In the genomic region with DNA sequence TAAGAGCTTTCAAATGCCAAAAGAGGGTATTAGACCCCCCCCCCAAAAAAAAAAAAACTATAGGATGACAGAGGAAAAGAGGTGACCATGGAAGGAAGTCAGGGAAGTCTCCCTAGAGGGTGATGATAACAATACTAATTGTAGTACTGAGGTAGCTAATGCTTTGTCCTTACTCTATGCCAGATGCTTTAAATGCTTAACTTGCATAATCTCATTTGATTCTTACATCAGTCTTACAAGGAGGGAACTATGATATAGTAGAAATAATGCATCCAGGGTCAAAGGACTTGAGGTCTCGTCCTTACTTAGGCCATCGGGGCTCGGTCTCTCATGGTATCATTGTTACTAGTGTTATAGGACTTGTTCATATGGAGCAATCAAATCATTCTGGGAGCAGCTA, we compare ENCODE assay signal across 25 cellular contexts. TPM values are rescaled to one million over a fixed set of nuclear protein-coding genes. Genes with fewer than 3 reads are reported as not detected.
"Had no signal": no experiment of that assay in that cellular context is flagged by ENCODE, and none has a peak within 500 bp of the region (broad histone marks: within the 10 kb centered on the region; RNA-seq: fewer than 3 reads in every experiment).

No MANE protein-coding gene starts in this region.

- ATAC-seq: T-helper 17 cell had no signal

- H3K9me3 Mint-ChIP-seq: activated CD4-positive, alpha-beta memory T cell treated with anti-CD3 and anti-CD28 coated beads for 36 hours; activated CD4-positive, alpha-beta T cell treated with anti-CD3 and anti-CD28 coated beads, Interleukin-2, amount 10 ng/mL, durations not matched to agents 7 days and 5 days; activated naive CD4-positive, alpha-beta T cell treated with anti-CD3 and anti-CD28 coated beads, Interleukin-2, amount 50 U/mL, for 24 hours; activated T-helper 2 cell treated with anti-CD3 and anti-CD28 coated beads, Interferon-gamma antibody, Interleukin-2, Interleukin-4, amounts not matched to agents 10 μg/mL and 5 μg/mL and 100 μg/mL, durations not matched to agents 14 hours and 24 hours and 36 hours had no signal

- FAIRE-seq: bronchial epithelial cell, RCC 7860 had no signal

- DNase-seq: activated CD4-positive, alpha-beta memory T cell treated with anti-CD3 and anti-CD28 coated beads for 36 hours; activated CD4-positive, alpha-beta T cell treated with anti-CD3 and anti-CD28 coated beads, Interleukin-2, amount 10 ng/mL, durations not matched to agents 7 days and 5 days; activated CD4-positive, CD25-positive, alpha-beta regulatory T cell; activated CD8-positive, alpha-beta memory T cell treated with anti-CD3 and anti-CD28 coated beads for 24 hours; activated gamma-delta T cell treated with Interleukin-2 at 50 U/mL for 16 hours; activated T-cell treated with anti-CD3 and anti-CD28 coated beads, Interleukin-2, amount 50 U/mL, for 48 hours; aorta; central memory CD4-positive, alpha-beta T cell; MM.1S; NCI-H1105; NCI-H1436; NCI-H1694 treated with DMSO at 0.1 percent for 48 hours; NCI-H2029 treated with DMSO at 0.1 percent for 48 hours; NCI-H345; NCI-H510A; NCI-H526 treated with DMSO at 0.1 percent for 48 hours; SHP77; T-helper 17 cell; T-helper 9 cell had no signal

- H3K27ac ChIP-seq: VCaP had no signal

- H3K4me3 Mint-ChIP-seq: activated CD4-positive, alpha-beta memory T cell treated with anti-CD3 and anti-CD28 coated beads for 36 hours; activated CD4-positive, alpha-beta T cell treated with anti-CD3 and anti-CD28 coated beads, Interleukin-2, amount 10 ng/mL, durations not matched to agents 7 days and 5 days; activated naive CD4-positive, alpha-beta T cell treated with anti-CD3 and anti-CD28 coated beads, Interleukin-2, amount 50 U/mL, for 24 hours; T-helper 17 cell had no signal

- H3K4me1 Mint-ChIP-seq: activated naive CD4-positive, alpha-beta T cell treated with anti-CD3 and anti-CD28 coated beads, Interleukin-2, amount 50 U/mL, for 24 hours; T-helper 17 cell had no signal

- H3K27ac Mint-ChIP-seq: activated CD4-positive, alpha-beta memory T cell treated with anti-CD3 and anti-CD28 coated beads for 36 hours; activated CD4-positive, alpha-beta T cell treated with anti-CD3 and anti-CD28 coated beads, Interleukin-2, amount 10 ng/mL, durations not matched to agents 7 days and 5 days; activated naive CD4-positive, alpha-beta T cell treated with anti-CD3 and anti-CD28 coated beads, Interleukin-2, amount 50 U/mL, for 24 hours; activated T-helper 2 cell treated with anti-CD3 and anti-CD28 coated beads, Interferon-gamma antibody, Interleukin-2, Interleukin-4, amounts not matched to agents 10 μg/mL and 5 μg/mL and 100 μg/mL, durations not matched to agents 14 hours and 24 hours and 36 hours; T-helper 17 cell had no signal

- H3K27me3 Mint-ChIP-seq: activated CD4-positive, alpha-beta memory T cell treated with anti-CD3 and anti-CD28 coated beads for 36 hours; activated CD4-positive, alpha-beta T cell treated with anti-CD3 and anti-CD28 coated beads, Interleukin-2, amount 10 ng/mL, durations not matched to agents 7 days and 5 days; activated naive CD4-positive, alpha-beta T cell treated with anti-CD3 and anti-CD28 coated beads, Interleukin-2, amount 50 U/mL, for 24 hours; T-helper 17 cell had no signal

RNA-seq across cellular contexts. Expression of gene C2orf80, which starts 55.9 kb away (rescaled TPM):
- total RNA-seq: activated CD4-positive, alpha-beta memory T cell treated with anti-CD3 and anti-CD28 coated beads for 36 hours; activated CD4-positive, alpha-beta T cell treated with anti-CD3 and anti-CD28 coated beads, Interleukin-2, amount 10 ng/mL, durations not matched to agents 7 days and 5 days; activated T-helper 2 cell treated with anti-CD3 and anti-CD28 coated beads, Interferon-gamma antibody, Interleukin-2, Interleukin-4, amounts not matched to agents 10 μg/mL and 5 μg/mL and 100 μg/mL, durations not matched to agents 14 hours and 24 hours and 36 hours; aorta; bronchial epithelial cell; chondrocyte; T-helper 17 cell had no signal
- polyA plus RNA-seq: aorta had no signal
